1 cellular context compared by ENCODE assay signal in genomic region chr11:76339217-76339616, GRCh38.
TF ChIP-seq lines count a peak whose summit lies in the region.

No MANE protein-coding gene starts in this region.

TF ChIP-seq in K562, 482 proteins besides CTCF, POLR2A, EP300 and RAD21 (continued from another document):
- TF ChIP-seq SPI1 (IDR thresholded peaks at IDR 0.05; ENCODE audit: borderline replicate concordance, low read depth, low read length), result peak; percentile 86
